ENCODE assay signal across 23 cellular contexts in genomic region chr3:87461036-87461435, GRCh38.
"Had no signal": no experiment of that assay in that cellular context is flagged by ENCODE, and none has a peak within 500 bp of the region (broad histone marks: within the 10 kb centered on the region; RNA-seq: fewer than 3 reads in every experiment).

No MANE protein-coding gene starts in this region.

- DNase-seq: activated CD4-positive, alpha-beta T cell treated with anti-CD3 and anti-CD28 coated beads for 1 hour; activated CD4-positive, alpha-beta T cell treated with anti-CD3 and anti-CD28 coated beads, Interleukin-2, amount 50 U/mL, for 1 hour; activated CD8-positive, alpha-beta T cell treated with anti-CD3 and anti-CD28 coated beads, Interleukin-2, amount 10 ng/mL, durations not matched to agents 7 days and 5 days; activated gamma-delta T cell treated with Interleukin-2 at 50 U/mL for 16 hours; brain microvascular endothelial cell; heart right ventricle; left lung; natural killer cell; ovary; psoas muscle; right cardiac atrium; stimulated activated CD4-positive, alpha-beta T cell treated with anti-CD3 and anti-CD28 coated beads, Interleukin-4, amount 100 ng/mL, for 24 hours; substantia nigra; T-helper 2 cell; thyroid gland had no signal

- H3K27ac ChIP-seq: brain microvascular endothelial cell, coronary artery, heart right ventricle, left lung, neutrophil, ovary, psoas muscle, thyroid gland, VCaP had no signal

- H3K9me3 ChIP-seq: neutrophil, ovary, thyroid gland had no signal

- H3K27ac Mint-ChIP-seq: activated CD8-positive, alpha-beta T cell treated with anti-CD3 and anti-CD28 coated beads, Interleukin-2, amount 10 ng/mL, durations not matched to agents 7 days and 5 days; activated naive CD4-positive, alpha-beta T cell treated with anti-CD3 and anti-CD28 coated beads, Interleukin-2, amount 50 U/mL, for 24 hours; activated T-helper 1 cell treated with anti-CD3 and anti-CD28 coated beads, Interleukin-12 subunit alpha, Interleukin-12 subunit beta, Interleukin-2, Interleukin-4 antibody, amounts not matched to agents 30 ng/mL and 10 ng/mL and 1 ng/mL, durations not matched to agents 14 hours and 24 hours and 36 hours; natural killer cell; stimulated activated naive CD8-positive, alpha-beta T cell treated with anti-CD3 and anti-CD28 coated beads, Interleukin-15, Interleukin-2, amounts not matched to agents 100 ng/mL and 50 ng/mL, for 24 hours had no signal

- H3K36me3 ChIP-seq: brain microvascular endothelial cell, heart right ventricle, left lung, neutrophil, ovary, thyroid gland had no signal

- H3K4me1 Mint-ChIP-seq: activated naive CD4-positive, alpha-beta T cell treated with anti-CD3 and anti-CD28 coated beads, Interleukin-2, amount 50 U/mL, for 24 hours; central memory CD8-positive, alpha-beta T cell; natural killer cell had no signal

- H3K27me3 Mint-ChIP-seq: central memory CD8-positive, alpha-beta T cell had no signal

- H3K9me3 Mint-ChIP-seq: activated T-helper 1 cell treated with anti-CD3 and anti-CD28 coated beads, Interleukin-12 subunit alpha, Interleukin-12 subunit beta, Interleukin-2, Interleukin-4 antibody, amounts not matched to agents 30 ng/mL and 10 ng/mL and 1 ng/mL, durations not matched to agents 14 hours and 24 hours and 36 hours had no signal

- H3K4me3 ChIP-seq: coronary artery, heart right ventricle, left lung, lung, ovary, psoas muscle, thyroid gland had no signal

- H3K4me1 ChIP-seq: heart right ventricle, left lung, psoas muscle, thyroid gland had no signal

- ATAC-seq: activated CD8-positive, alpha-beta T cell treated with anti-CD3 and anti-CD28 coated beads, Interleukin-2, amount 10 ng/mL, durations not matched to agents 7 days and 5 days; heart right ventricle; left lung; natural killer cell; psoas muscle; right cardiac atrium had no signal

- H3K27me3 ChIP-seq: brain microvascular endothelial cell, heart right ventricle, left lung, neutrophil, ovary, thyroid gland had no signal

- H3K4me3 Mint-ChIP-seq: activated CD8-positive, alpha-beta T cell treated with anti-CD3 and anti-CD28 coated beads, Interleukin-2, amount 10 ng/mL, durations not matched to agents 7 days and 5 days; activated naive CD4-positive, alpha-beta T cell treated with anti-CD3 and anti-CD28 coated beads, Interleukin-2, amount 50 U/mL, for 24 hours; activated T-helper 1 cell treated with anti-CD3 and anti-CD28 coated beads, Interleukin-12 subunit alpha, Interleukin-12 subunit beta, Interleukin-2, Interleukin-4 antibody, amounts not matched to agents 30 ng/mL and 10 ng/mL and 1 ng/mL, durations not matched to agents 14 hours and 24 hours and 36 hours; central memory CD8-positive, alpha-beta T cell; natural killer cell; stimulated activated naive CD8-positive, alpha-beta T cell treated with anti-CD3 and anti-CD28 coated beads, Interleukin-15, Interleukin-2, amounts not matched to agents 100 ng/mL and 50 ng/mL, for 24 hours had no signal
